10 cellular contexts compared by ENCODE assay signal in genomic region chr14:20866963-20867362, GRCh38. TPM values are rescaled to one million over a fixed set of nuclear protein-coding genes. Genes with fewer than 3 reads are reported as not detected.
DNase-seq lines count a peak whose midpoint lies in the region; ATAC-seq and TF ChIP-seq lines count a peak whose summit lies in the region.
"Had no signal": no experiment of that assay in that cellular context is flagged by ENCODE, and none has a peak within 500 bp of the region (broad histone marks: within the 10 kb centered on the region; RNA-seq: fewer than 3 reads in every experiment).

No MANE protein-coding gene starts in this region.

- H3K4me1 ChIP-seq in OCI-LY1 (ENCODE audit: insufficient read depth, low read length, severe bottlenecking) (no peaks in the 10 kb centered on the region), spleen (no peaks in the 10 kb centered on the region), gastrocnemius medialis (no peaks in the 10 kb centered on the region)
- H3K4me1 ChIP-seq: BLaER1 had no signal

- no peaks in the 10 kb centered on the region for H3F3A ChIP-seq in OCI-LY1 (ENCODE audit: insufficient read depth, low read length)

- WGBS in spleen, 5 donors: 2 to 13% (median 4%) methylated on average over 2 of the region's 2 CpGs

- TF ChIP-seq POLR2A in spleen (IDR thresholded peaks at IDR 0.05) (no peak), gastrocnemius medialis (IDR thresholded peaks at IDR 0.05) (no peak)

- intact Hi-C loops in spleen (cut with DNase I; ENCODE audit: low total_unique reads) (no loop called here), gastrocnemius medialis (cut with DNase I; ENCODE audit: low total_unique reads) (no loop called here)

- H3K9me2 ChIP-seq in OCI-LY1 (ENCODE audit: low read depth, low read length): no peaks in the 10 kb centered on the region

- no peak overlapping the region for H3K4me2 ChIP-seq in OCI-LY1 (ENCODE audit: low read length)
- H3K4me2 ChIP-seq: BLaER1 had no signal

- H2AFZ ChIP-seq in OCI-LY1 (ENCODE audit: low read length): no peak overlapping the region

- in situ Hi-C loops in gastrocnemius medialis (cut with MboI; ENCODE audit: low sequenced_read_pairs in 4 of 4): loop anchor here in 3 of 4 donors (25.0 kb wide), 2 partner anchors 95 to 245 kb away; partner anchors contain the start of genes TMEM253 (in 3 of the 3) and RNASE2 (in 1 of the 3)

- H3K36me3 ChIP-seq in OCI-LY1 (ENCODE audit: insufficient read depth, low read length) (no peaks in the 10 kb centered on the region), spleen (no peaks in the 10 kb centered on the region), gastrocnemius medialis (no peaks in the 10 kb centered on the region)
- H3K36me3 ChIP-seq: BLaER1 had no signal

- no peaks in the 10 kb centered on the region for H3K27me3 ChIP-seq in OCI-LY1 (ENCODE audit: insufficient read depth, low read length)
- peaks cover 0 to 11% (median 0%) of the 10 kb centered on the region in 7 donors for H3K27me3 ChIP-seq in spleen (replicated peaks in 1 of 7)
- no peaks in the 10 kb centered on the region for H3K27me3 ChIP-seq in gastrocnemius medialis
- H3K27me3 ChIP-seq: BLaER1 had no signal

- DNase-seq in SIG-M5 treated with dmso at 0.1 percent for 504 hours (lab: John Stamatoyannopoulos, UW; ENCODE audit: unreplicated experiment) (peak; percentile 6), SIG-M5 (lab: John Stamatoyannopoulos, UW) (no peak), fibroblast of mammary gland (ENCODE audit: low read depth) (peak; percentile 16), spleen (no peak), gastrocnemius medialis (no peak)
- DNase-seq in central memory CD4-positive, alpha-beta T cell: no peak

- no peak overlapping the region for H3K9ac ChIP-seq in OCI-LY1 (ENCODE audit: low read length)
- H3K9ac ChIP-seq: BLaER1 had no signal

- H3K9me3 ChIP-seq in OCI-LY1 (ENCODE audit: low read length) (no peaks in the 10 kb centered on the region), spleen (no peaks in the 10 kb centered on the region), gastrocnemius medialis (no peaks in the 10 kb centered on the region)
- H3K9me3 ChIP-seq: BLaER1 had no signal

- TF ChIP-seq CTCF in OCI-LY1 (IDR thresholded peaks at IDR 0.05; ENCODE audit: low read length) (peak; percentile 53), fibroblast of mammary gland (conservative IDR thresholded peaks at IDR 0.05; ENCODE audit: control insufficient read depth, insufficient read depth, low read depth, low read length) (peak; percentile 51), spleen (IDR thresholded peaks at IDR 0.05 in 8 of 11, conservative IDR thresholded peaks at IDR 0.05 in 3 of 11) (peak in 7 of 11 experiments; percentile 17 to 43 (median 37)), gastrocnemius medialis (IDR thresholded peaks at IDR 0.05 in 4 of 5, conservative IDR thresholded peaks at IDR 0.05 in 1 of 5) (no peak)

- no peaks in the 10 kb centered on the region for H3K79me2 ChIP-seq in OCI-LY1 (ENCODE audit: insufficient read depth, low read length)

- H3K4me3 ChIP-seq in OCI-LY1 (ENCODE audit: low read depth, low read length, poor library complexity, severe bottlenecking): no peak overlapping the region
- H3K4me3 ChIP-seq in fibroblast of mammary gland (ENCODE audit: control insufficient read depth, low read depth, low read length): no peak overlapping the region
- no peak overlapping the region for H3K4me3 ChIP-seq in spleen
- H3K4me3 ChIP-seq in gastrocnemius medialis: no peak overlapping the region
- H3K4me3 ChIP-seq: BLaER1 had no signal

- H3K27ac ChIP-seq in OCI-LY1 (ENCODE audit: low read depth, low read length, poor library complexity, severe bottlenecking) (no peak overlapping the region), spleen (no peak overlapping the region), gastrocnemius medialis (no peak overlapping the region)
- H3K27ac ChIP-seq: BLaER1 had no signal

- no peaks in the 10 kb centered on the region for H4K20me1 ChIP-seq in OCI-LY1 (ENCODE audit: insufficient read depth, low read length)
- H4K20me1 ChIP-seq: BLaER1 had no signal

- ATAC-seq in GM19467 (IDR thresholded peaks at IDR 0.05; ENCODE audit: unreplicated experiment) (no peak), gastrocnemius medialis (no peak)

RNA-seq across cellular contexts. Expression of gene RNASE3, which starts 24.2 kb away (rescaled TPM):
- total RNA-seq in spleen (10 to 100 TPM in 2 of 7 donors, 1 to 10 TPM in 5; 1.4 to 24.0 (median 2.7) TPM), gastrocnemius medialis (not detected)
- 1 to 10 TPM in 2 of 3 donors, under 1 TPM in 1; 0.62 to 2.8 (median 2.4) TPM for polyA plus RNA-seq in spleen
- total RNA-seq: T-helper 2 cell treated with Interferon-gamma antibody and Interleukin-4, amounts not matched to agents 100 ng/mL and 5 ng/mL, for 36 hours had no signal

Comparison
In these comparisons a context has a peak if more than half of its experiments do, and no peak if none do; other contexts are left out.
1. DNase-seq: peak in SIG-M5 treated with dmso at 0.1 percent for 504 hours (single experiment) and fibroblast of mammary gland (single experiment); none in SIG-M5 (single experiment), spleen (single experiment), central memory CD4-positive, alpha-beta T cell (single experiment) and gastrocnemius medialis (0 of 2).
2. CTCF ChIP-seq: peak in OCI-LY1 (single experiment), fibroblast of mammary gland (single experiment) and spleen (7 of 11); none in gastrocnemius medialis (0 of 5).